In genomic region chr1:2561898-2562895, GRCh38 we compare ENCODE assay signal across 10 cellular contexts. TPM values are rescaled to one million over a fixed set of nuclear protein-coding genes. Genes with fewer than 3 reads are reported as not detected.
DNase-seq lines count a peak whose midpoint lies in the region; ATAC-seq and TF ChIP-seq lines count a peak whose summit lies in the region.
"Had no signal": no experiment of that assay in that cellular context is flagged by ENCODE, and none has a peak within 500 bp of the region (broad histone marks: within the 10 kb centered on the region; RNA-seq: fewer than 3 reads in every experiment).

No MANE protein-coding gene starts in this region.

- H3K4me2 ChIP-seq in OCI-LY1 (ENCODE audit: low read length): no peak overlapping the region

- H3K79me2 ChIP-seq in OCI-LY1 (ENCODE audit: insufficient read depth, low read length): no peaks in the 10 kb centered on the region

- no peaks in the 10 kb centered on the region for H3K9me3 ChIP-seq in OCI-LY1 (ENCODE audit: low read length)

- DNase-seq in activated T-cell treated with anti-CD3 and anti-CD28 coated beads, Interleukin-2, amount 50 U/mL, for 4 hours: no peak
- no peak for DNase-seq in activated T-cell treated with anti-CD3 and anti-CD28 coated beads, Interleukin-2, amount 50 U/mL, for 1 hour
- DNase-seq in epithelial cell of proximal tubule (ENCODE audit: low read depth): no peak
- DNase-seq in stimulated activated effector memory CD8-positive, alpha-beta T cell treated with anti-CD3 and anti-CD28 coated beads, Interleukin-12 subunit alpha, Interleukin-12 subunit beta, amount 100 ng/mL, for 72 hours (ENCODE audit: low spot score in 2 of 2): no peak
- DNase-seq in NCI-H2196 (lab: John Stamatoyannopoulos, UW; ENCODE audit: unreplicated experiment): no peak
- no peak for DNase-seq in NCI-H1048 (lab: John Stamatoyannopoulos, UW)
- DNase-seq: activated CD4-positive, alpha-beta T cell treated with anti-CD3 and anti-CD28 coated beads for 4 hours; NCI-H2227 treated with DMSO at 0.1 percent for 48 hours had no signal

- peak overlapping the region; percentile 71 for H3K27ac Mint-ChIP-seq in stimulated activated effector memory CD8-positive, alpha-beta T cell treated with anti-CD3 and anti-CD28 coated beads, Interleukin-12 subunit alpha, Interleukin-12 subunit beta, amount 100 ng/mL, for 72 hours

- H3K27me3 ChIP-seq in OCI-LY1 (ENCODE audit: insufficient read depth, low read length): no peaks in the 10 kb centered on the region; the same call in 1 of the 2 replicates

- no peaks in the 10 kb centered on the region for H3K36me3 ChIP-seq in OCI-LY1 (ENCODE audit: insufficient read depth, low read length)

- no peak overlapping the region for H3K4me3 Mint-ChIP-seq in activated T-cell treated with anti-CD3 and anti-CD28 coated beads, Interleukin-2, amount 50 U/mL, for 4 hours
- H3K4me3 Mint-ChIP-seq in stimulated activated effector memory CD8-positive, alpha-beta T cell treated with anti-CD3 and anti-CD28 coated beads, Interleukin-12 subunit alpha, Interleukin-12 subunit beta, amount 100 ng/mL, for 72 hours: no peak overlapping the region

- peak; percentile 39 to 42 for ATAC-seq in activated T-cell treated with anti-CD3 and anti-CD28 coated beads, Interleukin-2, amount 50 U/mL, for 4 hours
- ATAC-seq in stimulated activated effector memory CD8-positive, alpha-beta T cell treated with anti-CD3 and anti-CD28 coated beads, Interleukin-12 subunit alpha, Interleukin-12 subunit beta, amount 100 ng/mL, for 72 hours: peak; percentile 53
- no peak for ATAC-seq in HG02840 (IDR thresholded peaks at IDR 0.05; ENCODE audit: low FRiP score, unreplicated experiment)

- no peak overlapping the region for H3K4me3 ChIP-seq in OCI-LY1 (ENCODE audit: low read depth, low read length, poor library complexity, severe bottlenecking)
- H3K4me3 ChIP-seq in epithelial cell of proximal tubule (ENCODE audit: low read depth, low read length): no peak overlapping the region

- no peak overlapping the region for H3K9ac ChIP-seq in OCI-LY1 (ENCODE audit: low read length)

- TF ChIP-seq CTCF in OCI-LY1 (IDR thresholded peaks at IDR 0.05; ENCODE audit: low read length) (peak; percentile 46), epithelial cell of proximal tubule (conservative IDR thresholded peaks at IDR 0.05; ENCODE audit: low read depth, low read length) (peak; percentile 55)

- no peaks in the 10 kb centered on the region for H3K9me2 ChIP-seq in OCI-LY1 (ENCODE audit: low read depth, low read length)

- no peaks in the 10 kb centered on the region for H3K4me1 ChIP-seq in OCI-LY1 (ENCODE audit: insufficient read depth, low read length, severe bottlenecking)

- no peak overlapping the region for H2AFZ ChIP-seq in OCI-LY1 (ENCODE audit: low read length)

- no peaks in the 10 kb centered on the region for H3K27me3 Mint-ChIP-seq in activated T-cell treated with anti-CD3 and anti-CD28 coated beads, Interleukin-2, amount 50 U/mL, for 4 hours (ENCODE audit: low read depth)

- no peak overlapping the region for H3K27ac ChIP-seq in OCI-LY1 (ENCODE audit: low read depth, low read length, poor library complexity, severe bottlenecking)

- no peaks in the 10 kb centered on the region for H4K20me1 ChIP-seq in OCI-LY1 (ENCODE audit: insufficient read depth, low read length)

- no peaks in the 10 kb centered on the region for H3K9me3 Mint-ChIP-seq in activated T-cell treated with anti-CD3 and anti-CD28 coated beads, Interleukin-2, amount 50 U/mL, for 4 hours
- H3K9me3 Mint-ChIP-seq in stimulated activated effector memory CD8-positive, alpha-beta T cell treated with anti-CD3 and anti-CD28 coated beads, Interleukin-12 subunit alpha, Interleukin-12 subunit beta, amount 100 ng/mL, for 72 hours: no peaks in the 10 kb centered on the region

- H3F3A ChIP-seq in OCI-LY1 (ENCODE audit: insufficient read depth, low read length): no peaks in the 10 kb centered on the region

- peaks cover 21% of the 10 kb centered on the region for H3K4me1 Mint-ChIP-seq in activated T-cell treated with anti-CD3 and anti-CD28 coated beads, Interleukin-2, amount 50 U/mL, for 4 hours (ENCODE audit: low read depth)
- H3K4me1 Mint-ChIP-seq in stimulated activated effector memory CD8-positive, alpha-beta T cell treated with anti-CD3 and anti-CD28 coated beads, Interleukin-12 subunit alpha, Interleukin-12 subunit beta, amount 100 ng/mL, for 72 hours: peaks cover 63% of the 10 kb centered on the region

- peaks cover 14% of the 10 kb centered on the region for H3K36me3 Mint-ChIP-seq in activated T-cell treated with anti-CD3 and anti-CD28 coated beads, Interleukin-2, amount 50 U/mL, for 4 hours (ENCODE audit: insufficient read depth)
- peaks cover 71% of the 10 kb centered on the region for H3K36me3 Mint-ChIP-seq in stimulated activated effector memory CD8-positive, alpha-beta T cell treated with anti-CD3 and anti-CD28 coated beads, Interleukin-12 subunit alpha, Interleukin-12 subunit beta, amount 100 ng/mL, for 72 hours

RNA-seq across cellular contexts. Expression of gene TNFRSF14, which starts 6.0 kb away (rescaled TPM):
- total RNA-seq in activated T-cell treated with anti-CD3 and anti-CD28 coated beads, Interleukin-2, amount 50 U/mL, for 4 hours: 100 to 1,000 TPM in 2 of 3 donors, 10 to 100 TPM in 1; 99.3 to 164 (median 114) TPM
- 2.7 and 5.8 TPM in 2 replicates for total RNA-seq in epithelial cell of proximal tubule

RNA-seq across cellular contexts. Expression of gene PRXL2B, which starts 24.4 kb away (rescaled TPM):
- 10 to 100 TPM; 33.8 to 42.3 (median 40.8) TPM for total RNA-seq in activated T-cell treated with anti-CD3 and anti-CD28 coated beads, Interleukin-2, amount 50 U/mL, for 4 hours
- 35.4 and 72.2 TPM in 2 replicates for total RNA-seq in epithelial cell of proximal tubule

RNA-seq across cellular contexts. Expression of gene HES5, which starts 32.1 kb away (rescaled TPM):
- total RNA-seq in activated T-cell treated with anti-CD3 and anti-CD28 coated beads, Interleukin-2, amount 50 U/mL, for 4 hours: not detected
- total RNA-seq in epithelial cell of proximal tubule: 0.14 TPM in 1 of 2 replicates, not detected in the other

RNA-seq across cellular contexts. Expression of gene PANK4, which starts 35.8 kb away (rescaled TPM):
- 10 to 100 TPM; 38.4 to 40.5 (median 40.0) TPM for total RNA-seq in activated T-cell treated with anti-CD3 and anti-CD28 coated beads, Interleukin-2, amount 50 U/mL, for 4 hours
- 29.8 and 36.0 TPM in 2 replicates for total RNA-seq in epithelial cell of proximal tubule

Comparison
In these comparisons a context has a peak if more than half of its experiments do, and no peak if none do; other contexts are left out.
1. RNA of gene TNFRSF14, which starts 6.0 kb away (total RNA-seq): 99.3 to 164 TPM in activated T-cell treated with anti-CD3 and anti-CD28 coated beads, Interleukin-2, amount 50 U/mL, for 4 hours; 2.7 to 5.8 TPM in epithelial cell of proximal tubule; every median in the first group is over 10 times any median in the second.